Comparison of ENCODE assay signal across 16 cellular contexts in the genomic region with DNA sequence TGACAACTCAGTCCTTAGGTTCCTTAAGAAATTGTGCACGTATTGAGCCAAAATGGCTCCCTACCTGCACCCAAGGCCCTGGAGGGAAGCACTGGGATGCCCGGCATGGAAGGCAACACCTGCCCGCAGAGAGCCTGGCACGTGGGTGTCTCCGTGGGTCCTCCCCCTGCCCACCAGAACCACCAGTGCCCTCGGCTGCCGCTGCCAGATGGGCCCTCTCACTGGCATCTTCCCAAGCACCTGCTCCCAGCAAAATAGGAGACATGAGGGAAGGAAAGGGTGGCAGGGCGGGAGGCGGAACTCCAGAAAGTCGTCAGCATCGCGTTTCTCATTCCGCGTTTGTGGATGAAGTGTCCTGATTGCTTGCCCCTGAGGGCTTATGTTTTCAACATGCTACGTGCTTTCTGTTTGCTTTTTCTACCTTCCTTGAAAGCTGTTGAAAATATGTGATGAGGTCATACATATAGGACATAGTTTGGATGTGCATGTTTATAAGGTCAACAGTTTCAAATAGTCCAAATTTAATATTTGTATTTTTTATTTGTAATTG. TPM values are rescaled to one million over a fixed set of nuclear protein-coding genes. Genes with fewer than 3 reads are reported as not detected.
A peak's percentile ranks its signal among the peaks of the same experiment; 100 is the strongest.
DNase-seq lines count a peak whose midpoint lies in the region; ATAC-seq and TF ChIP-seq lines count a peak whose summit lies in the region.
"Had no signal": no experiment of that assay in that cellular context is flagged by ENCODE, and none has a peak within 500 bp of the region (broad histone marks: within the 10 kb centered on the region; RNA-seq: fewer than 3 reads in every experiment).

No MANE protein-coding gene starts in this region.

- H3K4me3 ChIP-seq in endodermal cell (ENCODE audit: low read length) = no peak overlapping the region
- H3K4me3 ChIP-seq: BLaER1 treated with 17β-estradiol and CSF1 and Interleukin-3, amounts not matched to agents 10 nM and 100 nM had no signal

- peaks cover 12% of the 10 kb centered on the region for H3K9me3 Mint-ChIP-seq in endodermal cell
- H3K9me3 Mint-ChIP-seq in activated naive CD4-positive, alpha-beta T cell treated with anti-CD3 and anti-CD28 coated beads for 36 hours = peaks cover 9% of the 10 kb centered on the region

- peaks cover 10% of the 10 kb centered on the region for H3K27me3 Mint-ChIP-seq in endodermal cell (ENCODE audit: insufficient read depth)
- H3K27me3 Mint-ChIP-seq in activated naive CD4-positive, alpha-beta T cell treated with anti-CD3 and anti-CD28 coated beads for 36 hours (ENCODE audit: low read depth) = peaks cover 7% of the 10 kb centered on the region

- DNase-seq in NCI-H345 (lab: John Stamatoyannopoulos, UW) = peak; percentile 33
- DNase-seq in NCI-H345 treated with DMSO at 0.1 percent for 48 hours (lab: John Stamatoyannopoulos, UW; ENCODE audit: unreplicated experiment) = no peak
- peak; percentile 47 for DNase-seq in EH (ENCODE audit: low read depth)
- DNase-seq in NCI-H2171 (lab: John Stamatoyannopoulos, UW) = peak; percentile 59
- DNase-seq in endodermal cell = peak; percentile 19
- no peak for DNase-seq in left ventricle myocardium superior
- no peak for DNase-seq in activated naive CD4-positive, alpha-beta T cell treated with anti-CD3 and anti-CD28 coated beads for 36 hours
- DNase-seq: ACHN; Calu3; CD4-positive, alpha-beta T cell; DMS153; GDM1; H9 had no signal

- ATAC-seq in left ventricle myocardium superior = no peak
- ATAC-seq in GM21723 (IDR thresholded peaks at IDR 0.05; ENCODE audit: unreplicated experiment) = no peak

- no peak overlapping the region for H3K9ac ChIP-seq in endodermal cell (ENCODE audit: extremely low read depth, low read length, poor library complexity, severe bottlenecking)
- H3K9ac ChIP-seq: BLaER1 treated with 17β-estradiol and CSF1 and Interleukin-3, amounts not matched to agents 10 nM and 100 nM had no signal

- no peaks in the 10 kb centered on the region for H3K36me3 Mint-ChIP-seq in endodermal cell (ENCODE audit: low read depth)
- peaks cover 2% of the 10 kb centered on the region for H3K36me3 Mint-ChIP-seq in activated naive CD4-positive, alpha-beta T cell treated with anti-CD3 and anti-CD28 coated beads for 36 hours (ENCODE audit: low read depth)

- no peak overlapping the region for H3K4me3 Mint-ChIP-seq in endodermal cell
- H3K4me3 Mint-ChIP-seq in activated naive CD4-positive, alpha-beta T cell treated with anti-CD3 and anti-CD28 coated beads for 36 hours = no peak overlapping the region
- H3K4me3 Mint-ChIP-seq: CD4-positive, alpha-beta T cell; H9 had no signal

- H3K27ac ChIP-seq in endodermal cell (ENCODE audit: low read depth, low read length) = no peak overlapping the region
- H3K27ac ChIP-seq: BLaER1 treated with 17β-estradiol and CSF1 and Interleukin-3, amounts not matched to agents 10 nM and 100 nM had no signal

- no peaks in the 10 kb centered on the region for H3K9me3 ChIP-seq in endodermal cell (ENCODE audit: control insufficient read depth, low read length)

- intact Hi-C loops in left ventricle myocardium superior (cut with micrococcal nuclease) = no loop called here
- intact Hi-C loops in activated naive CD4-positive, alpha-beta T cell treated with anti-CD3 and anti-CD28 coated beads for 36 hours (cut with micrococcal nuclease) = no loop called here

- TF ChIP-seq CTCF in endodermal cell (conservative IDR thresholded peaks at IDR 0.05) = no peak

- H3K36me3 ChIP-seq in endodermal cell (ENCODE audit: control insufficient read depth, insufficient read depth, low read length) = no peaks in the 10 kb centered on the region
- H3K36me3 ChIP-seq: BLaER1 treated with 17β-estradiol and CSF1 and Interleukin-3, amounts not matched to agents 10 nM and 100 nM had no signal

- CTCF ChIA-PET in activated naive CD4-positive, alpha-beta T cell treated with anti-CD3 and anti-CD28 coated beads for 36 hours (lab: Charles Lee) = no interaction called here

- no peaks in the 10 kb centered on the region for H3K4me1 ChIP-seq in endodermal cell (ENCODE audit: control insufficient read depth, insufficient read depth, low read length)

- H3K27ac Mint-ChIP-seq in endodermal cell = no peak overlapping the region
- no peak overlapping the region for H3K27ac Mint-ChIP-seq in activated naive CD4-positive, alpha-beta T cell treated with anti-CD3 and anti-CD28 coated beads for 36 hours
- H3K27ac Mint-ChIP-seq: CD4-positive, alpha-beta T cell; H9 had no signal

- 88 to 92% methylated on average over 9 to 15 of the region's 15 CpGs for WGBS in endodermal cell (ENCODE audit: insufficient coverage in 1 of 2, insufficient read length in 1 of 2), 2 experiments

- no peaks in the 10 kb centered on the region for H3K27me3 ChIP-seq in endodermal cell (ENCODE audit: control insufficient read depth, insufficient read depth, low read length, poor library complexity, severe bottlenecking)
- H3K27me3 ChIP-seq: BLaER1 treated with 17β-estradiol and CSF1 and Interleukin-3, amounts not matched to agents 10 nM and 100 nM had no signal

- H3K4me1 Mint-ChIP-seq in endodermal cell = no peaks in the 10 kb centered on the region
- H3K4me1 Mint-ChIP-seq in activated naive CD4-positive, alpha-beta T cell treated with anti-CD3 and anti-CD28 coated beads for 36 hours (ENCODE audit: low read depth) = peaks cover 17% of the 10 kb centered on the region

RNA-seq across cellular contexts. Expression of gene SNTG2, which starts 8.8 kb away (rescaled TPM):
- 10 to 100 TPM in 1 of 2 donors, 1 to 10 TPM in 1; 4.1 to 11.9 TPM for total RNA-seq in endodermal cell
- 1.9 TPM for polyA plus RNA-seq in endodermal cell (2013, experiment 1 of 2)
- 1.2 TPM for polyA plus RNA-seq in endodermal cell (2013, experiment 2 of 2)
- 0.77 TPM for total RNA-seq in left ventricle myocardium superior
- 1 to 10 TPM in 1 of 2 experiments, under 1 TPM in 1; 0.57 to 1.0 TPM for total RNA-seq in activated naive CD4-positive, alpha-beta T cell treated with anti-CD3 and anti-CD28 coated beads for 36 hours
- total RNA-seq: Calu3, HT1080 had no signal

Comparison
In these comparisons a context has a peak if more than half of its experiments do, and no peak if none do; other contexts are left out.
1. DNase-seq: peak in NCI-H345 (single experiment), EH (single experiment), NCI-H2171 (single experiment) and endodermal cell (single experiment); none in NCI-H345 treated with DMSO at 0.1 percent for 48 hours (single experiment), left ventricle myocardium superior (single experiment) and activated naive CD4-positive, alpha-beta T cell treated with anti-CD3 and anti-CD28 coated beads for 36 hours (single experiment).